14 cellular contexts compared by ENCODE assay signal in genomic region chr11:19803506-19803998, GRCh38.
A peak's percentile ranks its signal among the peaks of the same experiment; 100 is the strongest.
DNase-seq lines count a peak whose midpoint lies in the region; ATAC-seq, FAIRE-seq and TF ChIP-seq lines count a peak whose summit lies in the region.
"Had no signal": no experiment of that assay in that cellular context is flagged by ENCODE, and none has a peak within 500 bp of the region (broad histone marks: within the 10 kb centered on the region; RNA-seq: fewer than 3 reads in every experiment).

No MANE protein-coding gene starts in this region.

- POLR2A ChIA-PET in OCI-LY7 (lab: Charles Lee) = no interaction called here

- H3K4me2 ChIP-seq in OCI-LY7 (ENCODE audit: low read length) = no peak overlapping the region

- intact Hi-C loops in mucosa of descending colon (cut with DNase I, micrococcal nuclease) (no loop called here), OCI-LY7 (cut with micrococcal nuclease; ENCODE audit: unreplicated experiment) (no loop called here)

- H3K4me3 ChIP-seq in bronchial epithelial cell (ENCODE audit: low read depth, low read length) (no peak overlapping the region), mucosa of descending colon (no peak overlapping the region), OCI-LY7 (ENCODE audit: low read depth, low read length, poor library complexity, severe bottlenecking) (no peak overlapping the region)
- H3K4me3 ChIP-seq: adrenal gland had no signal

- no peak for FAIRE-seq in bronchial epithelial cell (lab: Jason Lieb, UNC)

- H3K9me2 ChIP-seq in OCI-LY7 (ENCODE audit: insufficient read depth, low read length) = no peaks in the 10 kb centered on the region

- H2AFZ ChIP-seq in OCI-LY7 (ENCODE audit: low read length) = no peak overlapping the region

- H3K27ac ChIP-seq in C4-2B (peak overlapping the region; percentile 34; the same call in 1 of the 2 replicates), OCI-LY7 (ENCODE audit: low read depth, low read length, poor library complexity, severe bottlenecking) (no peak overlapping the region)
- H3K27ac ChIP-seq: adrenal gland, RWPE1 had no signal

- peak; percentile 32 for ATAC-seq in GM19463 (IDR thresholded peaks at IDR 0.05; ENCODE audit: unreplicated experiment)
- ATAC-seq in mucosa of descending colon = peak; percentile 92
- no peak for ATAC-seq in HG03045 (IDR thresholded peaks at IDR 0.05; ENCODE audit: unreplicated experiment)

- peak; percentile 38 for DNase-seq in bronchial epithelial cell (ENCODE audit: low read depth)
- DNase-seq in mucosa of descending colon = peak in 2 of 3 donors; percentile 34 to 85
- no peak for DNase-seq in stimulated activated CD4-positive, alpha-beta T cell treated with anti-CD3 and anti-CD28 coated beads, Interleukin-2, amount 100 ng/mL, for 24 hours
- no peak for DNase-seq in OCI-LY7 (ENCODE audit: low spot score)
- no peak for DNase-seq in GM20000 (ENCODE audit: low spot score)
- DNase-seq: adrenal gland, COR-L47, NCI-H1436 treated with DMSO at 0.1 percent for 48 hours, NCI-H774, nucleus accumbens had no signal

- H3K9me3 ChIP-seq in mucosa of descending colon (no peaks in the 10 kb centered on the region), OCI-LY7 (ENCODE audit: low read length) (no peaks in the 10 kb centered on the region)
- H3K9me3 ChIP-seq: adrenal gland had no signal

- BruUV-seq in OCI-LY7 (replicated peaks; lab: Mats Ljungman, UMichigan) = no TSS peak

- no peaks in the 10 kb centered on the region for H4K20me1 ChIP-seq in OCI-LY7 (ENCODE audit: insufficient read depth, low read length)

- H3K27me3 ChIP-seq in bronchial epithelial cell (ENCODE audit: control insufficient read depth, insufficient read depth, low read length) = peaks cover 2% of the 10 kb centered on the region
- H3K27me3 ChIP-seq: adrenal gland had no signal

- peaks cover 15% of the 10 kb centered on the region for H3K4me1 ChIP-seq in mucosa of descending colon (ENCODE audit: low read depth)
- H3K4me1 ChIP-seq in OCI-LY7 (ENCODE audit: insufficient read depth, low read length, poor library complexity, severe bottlenecking) = no peaks in the 10 kb centered on the region
- H3K4me1 ChIP-seq: adrenal gland had no signal

- CTCF ChIA-PET in OCI-LY7 (lab: Charles Lee; ENCODE audit: unreplicated experiment) = no interaction called here

- TF ChIP-seq CTCF in C4-2B (conservative IDR thresholded peaks at IDR 0.05) = no peak
- no peak for TF ChIP-seq CTCF in bronchial epithelial cell (IDR thresholded peaks at IDR 0.05; ENCODE audit: insufficient read depth, low read length, severe bottlenecking)
- no peak for TF ChIP-seq CTCF in mucosa of descending colon (IDR thresholded peaks at IDR 0.05)
- no peak for TF ChIP-seq CTCF in OCI-LY7 (conservative IDR thresholded peaks at IDR 0.05; ENCODE audit: low read length)
- TF ChIP-seq CTCF in GM20000 (IDR thresholded peaks at IDR 0.05; ENCODE audit: extremely low read depth, missing control alignments) = no peak

- no peaks in the 10 kb centered on the region for H3K79me2 ChIP-seq in OCI-LY7 (ENCODE audit: insufficient read depth, low read depth, low read length)

- H3K36me3 ChIP-seq in bronchial epithelial cell (ENCODE audit: control insufficient read depth, insufficient read depth, low read length) (no peaks in the 10 kb centered on the region), mucosa of descending colon (ENCODE audit: low read depth) (no peaks in the 10 kb centered on the region), OCI-LY7 (ENCODE audit: insufficient read depth, low read length) (no peaks in the 10 kb centered on the region)
- H3K36me3 ChIP-seq: adrenal gland had no signal

Comparison
In these comparisons a context has a peak if more than half of its experiments do, and no peak if none do; other contexts are left out.
1. DNase-seq: peak in bronchial epithelial cell (single experiment) and mucosa of descending colon (2 of 3); none in stimulated activated CD4-positive, alpha-beta T cell treated with anti-CD3 and anti-CD28 coated beads, Interleukin-2, amount 100 ng/mL, for 24 hours (0 of 2), OCI-LY7 (single experiment) and GM20000 (single experiment).